Comparison of ENCODE assay signal across 9 cellular contexts in genomic region chr11:59053387-59053786, GRCh38. TPM values are rescaled to one million over a fixed set of nuclear protein-coding genes. Genes with fewer than 3 reads are reported as not detected.
DNase-seq lines count a peak whose midpoint lies in the region; ATAC-seq and TF ChIP-seq lines count a peak whose summit lies in the region.
"Had no signal": no experiment of that assay in that cellular context is flagged by ENCODE, and none has a peak within 500 bp of the region (broad histone marks: within the 10 kb centered on the region; RNA-seq: fewer than 3 reads in every experiment).

No MANE protein-coding gene starts in this region.

- no peaks in the 10 kb centered on the region for H3K9me3 Mint-ChIP-seq in activated T-helper 17 cell treated with anti-CD3 and anti-CD28 coated beads, Interleukin-2, amount 50 U/mL, for 72 hours
- no peaks in the 10 kb centered on the region for H3K9me3 Mint-ChIP-seq in glutamatergic neuron (ENCODE audit: unreplicated experiment)

- H3K4me1 Mint-ChIP-seq in activated T-helper 17 cell treated with anti-CD3 and anti-CD28 coated beads, Interleukin-2, amount 50 U/mL, for 72 hours, result no peaks in the 10 kb centered on the region
- H3K4me1 Mint-ChIP-seq in glutamatergic neuron (ENCODE audit: low read depth, unreplicated experiment), result peaks cover 3% of the 10 kb centered on the region

- no peak overlapping the region for H3K27ac Mint-ChIP-seq in activated T-helper 17 cell treated with anti-CD3 and anti-CD28 coated beads, Interleukin-2, amount 50 U/mL, for 72 hours
- no peak overlapping the region for H3K27ac Mint-ChIP-seq in glutamatergic neuron (ENCODE audit: unreplicated experiment)

- TF ChIP-seq CTCF in glutamatergic neuron (IDR thresholded peaks at IDR 0.05; ENCODE audit: partially characterized antibody, unreplicated experiment), result peak; percentile 85

- ATAC-seq in HG02610 (IDR thresholded peaks at IDR 0.05; ENCODE audit: unreplicated experiment), result peak; percentile 44
- ATAC-seq in activated T-helper 17 cell treated with anti-CD3 and anti-CD28 coated beads, Interleukin-2, amount 50 U/mL, for 72 hours (replicated peaks), result peak; percentile 62

- peaks cover 10% of the 10 kb centered on the region for H3K27me3 Mint-ChIP-seq in activated T-helper 17 cell treated with anti-CD3 and anti-CD28 coated beads, Interleukin-2, amount 50 U/mL, for 72 hours
- H3K27me3 Mint-ChIP-seq in glutamatergic neuron (ENCODE audit: unreplicated experiment), result peaks cover 4% of the 10 kb centered on the region

- H3K4me3 Mint-ChIP-seq in activated T-helper 17 cell treated with anti-CD3 and anti-CD28 coated beads, Interleukin-2, amount 50 U/mL, for 72 hours, result no peak overlapping the region
- no peak overlapping the region for H3K4me3 Mint-ChIP-seq in glutamatergic neuron (ENCODE audit: unreplicated experiment)

- DNase-seq in DMS53 (lab: John Stamatoyannopoulos, UW), result peak; percentile 58
- no peak for DNase-seq in DMS53 treated with DMSO at 0.1 percent for 48 hours (lab: John Stamatoyannopoulos, UW; ENCODE audit: unreplicated experiment)
- DNase-seq in RKO (ENCODE audit: low spot score), result peak; percentile 20
- DNase-seq in glutamatergic neuron, result peak; percentile 83
- DNase-seq in putamen (ENCODE audit: low spot score), result peak; percentile 34
- no peak for DNase-seq in NCI-H510A treated with DMSO at 0.1 percent for 48 hours (lab: John Stamatoyannopoulos, UW)

- H3K36me3 Mint-ChIP-seq in activated T-helper 17 cell treated with anti-CD3 and anti-CD28 coated beads, Interleukin-2, amount 50 U/mL, for 72 hours (ENCODE audit: low read depth), result no peaks in the 10 kb centered on the region
- H3K36me3 Mint-ChIP-seq in glutamatergic neuron (ENCODE audit: unreplicated experiment), result no peaks in the 10 kb centered on the region

RNA-seq across cellular contexts. Expression of gene GLYATL1B, which starts 32.7 kb away (rescaled TPM):
- total RNA-seq in activated T-helper 17 cell treated with anti-CD3 and anti-CD28 coated beads, Interleukin-2, amount 50 U/mL, for 72 hours, result not detected
- not detected for total RNA-seq in glutamatergic neuron (ENCODE audit: unreplicated experiment)
- total RNA-seq: mononuclear cell had no signal

RNA-seq across cellular contexts. Expression of gene FAM111B, which starts 53.6 kb away (rescaled TPM):
- 10 to 100 TPM; 51.5 to 64.8 TPM for total RNA-seq in activated T-helper 17 cell treated with anti-CD3 and anti-CD28 coated beads, Interleukin-2, amount 50 U/mL, for 72 hours
- total RNA-seq in glutamatergic neuron (ENCODE audit: unreplicated experiment), result 6.4 TPM

Comparison
In these comparisons a context has a peak if more than half of its experiments do, and no peak if none do; other contexts are left out.
1. DNase-seq: peak in DMS53 (single experiment), RKO (single experiment), glutamatergic neuron (single experiment) and putamen (single experiment); none in DMS53 treated with DMSO at 0.1 percent for 48 hours (single experiment) and NCI-H510A treated with DMSO at 0.1 percent for 48 hours (single experiment).